In genomic region chr11:112725636-112726035, GRCh38 we compare ENCODE assay signal across 7 cellular contexts.
"Had no signal": no experiment of that assay in that cellular context is flagged by ENCODE, and none has a peak within 500 bp of the region (broad histone marks: within the 10 kb centered on the region; RNA-seq: fewer than 3 reads in every experiment).

No MANE protein-coding gene starts in this region.

- ATAC-seq: K562 had no signal

- H3K4me1 ChIP-seq: HAP-1 had no signal

- DNase-seq: GOT3, H7, IMR-90, KG1 had no signal

- FAIRE-seq: K562 had no signal

- H3K4me3 ChIP-seq: HAP-1, K562 had no signal

- H3K36me3 ChIP-seq: HAP-1 had no signal

- H3K27ac ChIP-seq: HL-60 had no signal
